ENCODE assay signal across 15 cellular contexts in the genomic region with DNA sequence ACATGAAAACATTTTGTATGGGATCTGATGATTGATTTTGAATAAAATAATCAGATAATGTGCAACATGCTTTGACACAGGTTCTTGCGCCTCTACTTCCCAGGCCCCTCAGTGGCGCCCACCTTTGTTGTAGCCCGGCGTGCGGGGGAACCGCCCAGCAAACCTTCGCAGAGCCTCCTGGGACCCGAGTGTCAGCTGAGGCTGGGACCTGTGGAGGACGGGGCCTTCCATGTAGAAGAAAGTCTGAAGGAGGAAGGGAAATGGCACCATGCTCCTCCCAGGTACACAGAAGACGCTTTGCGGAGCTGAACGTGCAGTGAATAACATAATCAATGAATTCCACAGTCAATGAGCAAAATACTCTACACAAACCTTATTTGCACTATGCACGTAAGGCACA.
A peak's percentile ranks its signal among the peaks of the same experiment; 100 is the strongest.
DNase-seq lines count a peak whose midpoint lies in the region; ATAC-seq and TF ChIP-seq lines count a peak whose summit lies in the region.
"Had no signal": no experiment of that assay in that cellular context is flagged by ENCODE, and none has a peak within 500 bp of the region (broad histone marks: within the 10 kb centered on the region; RNA-seq: fewer than 3 reads in every experiment).

No MANE protein-coding gene starts in this region.

- ATAC-seq in RWPE2 (ENCODE audit: low read depth): no peak
- no peak for ATAC-seq in GM21515 (IDR thresholded peaks at IDR 0.05; ENCODE audit: unreplicated experiment)
- ATAC-seq: A549, HepG2 had no signal

- no peak overlapping the region for H3K4me2 ChIP-seq in osteoblast (ENCODE audit: insufficient read depth, low read length)
- H3K4me2 ChIP-seq: A549 had no signal

- H3K9me3 ChIP-seq in RWPE2 (ENCODE audit: severe bottlenecking): no peaks in the 10 kb centered on the region
- H3K9me3 ChIP-seq in osteoblast (ENCODE audit: low read depth, low read length): no peaks in the 10 kb centered on the region
- no peaks in the 10 kb centered on the region for H3K9me3 ChIP-seq in spleen
- H3K9me3 ChIP-seq: A549, BE2C, HAP-1 had no signal

- H3K4me3 ChIP-seq in RWPE2 (ENCODE audit: severe bottlenecking) (no peak overlapping the region), osteoblast (ENCODE audit: insufficient read depth, low read length) (no peak overlapping the region), spleen (no peak overlapping the region)
- H3K4me3 ChIP-seq: A549, HAP-1 had no signal

- H3K27me3 ChIP-seq in RWPE2 (ENCODE audit: insufficient read depth, poor library complexity, severe bottlenecking) (no peaks in the 10 kb centered on the region), osteoblast (ENCODE audit: insufficient read depth, low read length) (peaks cover 3% of the 10 kb centered on the region), spleen (replicated peaks in 1 of 7) (peaks cover 0 to 62% (median 2%) of the 10 kb centered on the region in 7 donors)

- no peak overlapping the region for H3K27ac Mint-ChIP-seq in chondrocyte (ENCODE audit: unreplicated experiment)
- H3K27ac Mint-ChIP-seq: CD4-positive, alpha-beta memory T cell had no signal

- H3K9me3 Mint-ChIP-seq in chondrocyte (ENCODE audit: low read depth): no peaks in the 10 kb centered on the region

- intact Hi-C loops in spleen (cut with DNase I; ENCODE audit: low total_unique reads): no loop called here

- no peaks in the 10 kb centered on the region for H3K36me3 Mint-ChIP-seq in chondrocyte (ENCODE audit: low read depth)
- H3K36me3 Mint-ChIP-seq: CD4-positive, alpha-beta memory T cell had no signal

- TF ChIP-seq CTCF in RWPE2 (IDR thresholded peaks at IDR 0.05; ENCODE audit: poor library complexity, severe bottlenecking) (no peak), chondrocyte (IDR thresholded peaks at IDR 0.05) (no peak), osteoblast (IDR thresholded peaks at IDR 0.05; ENCODE audit: extremely low read depth, low read depth, low read length) (no peak), spleen (IDR thresholded peaks at IDR 0.05 in 8 of 11, conservative IDR thresholded peaks at IDR 0.05 in 3 of 11) (no peak)

- no peak overlapping the region for H2AFZ ChIP-seq in osteoblast (ENCODE audit: low read length)

- TF ChIP-seq POLR2A in spleen (IDR thresholded peaks at IDR 0.05): no peak

- H3K27me3 Mint-ChIP-seq in chondrocyte (ENCODE audit: low read depth): peaks cover 8% of the 10 kb centered on the region

- H3K4me1 Mint-ChIP-seq in chondrocyte (ENCODE audit: low read depth): peaks cover 11% of the 10 kb centered on the region
- H3K4me1 Mint-ChIP-seq: CD4-positive, alpha-beta memory T cell had no signal

- no peaks in the 10 kb centered on the region for H3K36me3 ChIP-seq in RWPE2 (ENCODE audit: low read depth)
- H3K36me3 ChIP-seq in osteoblast (ENCODE audit: insufficient read depth, low read length): no peaks in the 10 kb centered on the region
- H3K36me3 ChIP-seq in spleen: no peaks in the 10 kb centered on the region
- H3K36me3 ChIP-seq: BE2C, HAP-1 had no signal

- H3K4me3 Mint-ChIP-seq in chondrocyte (ENCODE audit: unreplicated experiment): no peak overlapping the region
- H3K4me3 Mint-ChIP-seq: CD4-positive, alpha-beta memory T cell had no signal

- no peaks in the 10 kb centered on the region for H4K20me1 ChIP-seq in osteoblast (ENCODE audit: insufficient read depth, low read length)

- peak; percentile 37 for DNase-seq in RWPE2 (ENCODE audit: low spot score)
- DNase-seq in chondrocyte (ENCODE audit: low spot score): peak; percentile 79
- peak; percentile 31 for DNase-seq in osteoblast (ENCODE audit: insufficient read length, low spot score, missing footprints)
- peak; percentile 47 for DNase-seq in spleen
- DNase-seq in cerebellar cortex (ENCODE audit: low spot score): no peak
- DNase-seq: BE2C; CD4-positive, alpha-beta memory T cell; COR-L47; DND-41; GDM1 had no signal

- H3K27ac ChIP-seq in RWPE2 (ENCODE audit: poor library complexity, severe bottlenecking) (no peak overlapping the region), osteoblast (ENCODE audit: low read depth, low read length) (no peak overlapping the region), spleen (no peak overlapping the region)
- H3K27ac ChIP-seq: A549, C4-2B had no signal

- WGBS in spleen, 5 donors: 78 to 92% (median 88%) methylated on average over 12 to 13 of the region's 13 CpGs

- no peaks in the 10 kb centered on the region for H3K79me2 ChIP-seq in osteoblast (ENCODE audit: insufficient read depth, low read length)

- H3K4me1 ChIP-seq in RWPE2 (ENCODE audit: insufficient read depth, poor library complexity, severe bottlenecking) (no peaks in the 10 kb centered on the region), osteoblast (ENCODE audit: insufficient read depth, low read length) (peaks cover 12% of the 10 kb centered on the region), spleen (peaks cover 0 to 5% (median 0%) of the 10 kb centered on the region in 6 donors)
- H3K4me1 ChIP-seq: A549, BE2C, HAP-1 had no signal
